12 cellular contexts compared by ENCODE assay signal in genomic region chr12:52965337-52965731, GRCh38. TPM values are rescaled to one million over a fixed set of nuclear protein-coding genes. Genes with fewer than 3 reads are reported as not detected.
DNase-seq lines count a peak whose midpoint lies in the region; ATAC-seq, FAIRE-seq and TF ChIP-seq lines count a peak whose summit lies in the region.
"Had no signal": no experiment of that assay in that cellular context is flagged by ENCODE, and none has a peak within 500 bp of the region (broad histone marks: within the 10 kb centered on the region; RNA-seq: fewer than 3 reads in every experiment).

No MANE protein-coding gene starts in this region.

- H3K27ac ChIP-seq in heart left ventricle = no peak overlapping the region
- H3K27ac ChIP-seq in endothelial cell of umbilical vein (ENCODE audit: insufficient read depth, low read depth, low read length) = no peak overlapping the region
- no peak overlapping the region for H3K27ac ChIP-seq in mesendoderm (ENCODE audit: low read depth, low read length)
- no peak overlapping the region for H3K27ac ChIP-seq in upper lobe of left lung
- H3K27ac ChIP-seq: skin epidermis had no signal

- FAIRE-seq in endothelial cell of umbilical vein (lab: Jason Lieb, UNC) = no peak
- FAIRE-seq: A549 had no signal

- peak overlapping the region in 8 of 12 donors; percentile 19 to 49 (median 34) for H3K4me3 ChIP-seq in heart left ventricle
- H3K4me3 ChIP-seq in endothelial cell of umbilical vein (replicated peaks in 1 of 3; ENCODE audit: insufficient read depth in 1 of 3, low read depth in 1 of 3, low read length in 3 of 3) = peak overlapping the region in 1 of 3 experiments; percentile 20
- H3K4me3 ChIP-seq in mesendoderm (ENCODE audit: low read length) = no peak overlapping the region
- H3K4me3 ChIP-seq in upper lobe of left lung = peak overlapping the region in 2 of 4 donors; percentile 3 to 19
- H3K4me3 ChIP-seq: A549, skin epidermis had no signal

- H3K36me3 ChIP-seq in heart left ventricle (no peaks in the 10 kb centered on the region), endothelial cell of umbilical vein (ENCODE audit: control insufficient read depth in 2 of 2, extremely low read depth in 1 of 2, insufficient read depth in 2 of 2, low read length in 2 of 2) (no peaks in the 10 kb centered on the region), mesendoderm (ENCODE audit: control insufficient read depth, insufficient read depth, low read length) (no peaks in the 10 kb centered on the region), upper lobe of left lung (no peaks in the 10 kb centered on the region)

- peak overlapping the region; percentile 50 for H3K4me2 ChIP-seq in endothelial cell of umbilical vein (ENCODE audit: insufficient read depth, low read length)
- peak overlapping the region; percentile 54 for H3K4me2 ChIP-seq in mesendoderm (ENCODE audit: low read length)
- H3K4me2 ChIP-seq: A549 had no signal

- H3K9me3 Mint-ChIP-seq in effector memory CD8-positive, alpha-beta T cell = no peaks in the 10 kb centered on the region

- TF ChIP-seq EP300 in upper lobe of left lung (IDR thresholded peaks at IDR 0.05) = no peak

- H3K9me1 ChIP-seq in endothelial cell of umbilical vein (replicated peaks; ENCODE audit: control insufficient read depth, extremely low read depth, insufficient read depth, low read length) = no peaks in the 10 kb centered on the region

- no peaks in the 10 kb centered on the region for H3K79me1 ChIP-seq in mesendoderm (ENCODE audit: low read length)

- intact Hi-C loops in heart left ventricle (cut with DNase I) = loop anchor here in 1 of 10 donors (5.0 kb wide), 1 partner anchor 68 kb away; no protein-coding TSS in a partner anchor
- intact Hi-C loops in Right ventricle myocardium inferior (cut with DNase I) = no loop called here
- intact Hi-C loops in endothelial cell of umbilical vein (cut with micrococcal nuclease) = no loop called here

- no peaks in the 10 kb centered on the region for H3K79me2 ChIP-seq in endothelial cell of umbilical vein (ENCODE audit: control insufficient read depth, insufficient read depth, low read length)
- no peaks in the 10 kb centered on the region for H3K79me2 ChIP-seq in mesendoderm (ENCODE audit: control insufficient read depth, insufficient read depth, low read length)

- TF ChIP-seq CTCF in heart left ventricle (IDR thresholded peaks at IDR 0.05) = no peak
- no peak for TF ChIP-seq CTCF in endothelial cell of umbilical vein (IDR thresholded peaks at IDR 0.05; ENCODE audit: extremely low read depth in 1 of 2, insufficient read depth in 1 of 2, low read depth in 1 of 2, low read length in 2 of 2)
- no peak for TF ChIP-seq CTCF in upper lobe of left lung (IDR thresholded peaks at IDR 0.05)

- no peak overlapping the region for H3K27ac Mint-ChIP-seq in effector memory CD8-positive, alpha-beta T cell

- peak overlapping the region; percentile 10 for H2BK120ac ChIP-seq in mesendoderm (ENCODE audit: low read depth, low read length)

- H2BK15ac ChIP-seq in mesendoderm (replicated peaks; ENCODE audit: low read depth) = no peak overlapping the region

- CTCF ChIA-PET in endothelial cell of umbilical vein (lab: Charles Lee) = interaction anchor here (0.9 to 4.2 kb wide), 7 partner anchors 10 to 85 kb away, joined by 3 to 26 read pairs (median 3); no protein-coding TSS in a partner anchor

- TF ChIP-seq POLR2A in heart left ventricle (IDR thresholded peaks at IDR 0.05) (no peak), endothelial cell of umbilical vein (IDR thresholded peaks at IDR 0.05; ENCODE audit: low read depth, low read length) (no peak), upper lobe of left lung (IDR thresholded peaks at IDR 0.05) (no peak)

- no peaks in the 10 kb centered on the region for H4K20me1 ChIP-seq in endothelial cell of umbilical vein (replicated peaks; ENCODE audit: control insufficient read depth, extremely low read depth, insufficient read depth, low read length)

- WGBS in heart left ventricle, 4 donors = 1 to 7% (median 4%) methylated on average over 17 to 28 of the region's 28 CpGs
- no CpG with 5 or more reads among the region's 28 CpGs for WGBS in mesendoderm (ENCODE audit: extremely low coverage, insufficient coverage, low lambda C conversion rate)
- WGBS in upper lobe of left lung, 2 donors = 6 to 13% methylated on average over 17 to 21 of the region's 28 CpGs

- peak overlapping the region; percentile 51 for H2AFZ ChIP-seq in endothelial cell of umbilical vein (ENCODE audit: low read depth, low read length)

- H3K9ac ChIP-seq in endothelial cell of umbilical vein (replicated peaks; ENCODE audit: extremely low read depth, insufficient read depth, low read length) (no peak overlapping the region), mesendoderm (ENCODE audit: low read length) (peak overlapping the region; percentile 65)

- H2BK5ac ChIP-seq in mesendoderm (ENCODE audit: low read length) = no peak overlapping the region

- H4K8ac ChIP-seq in mesendoderm (ENCODE audit: low read depth, low read length) = peak overlapping the region; percentile 76

- H3K36me3 Mint-ChIP-seq in effector memory CD8-positive, alpha-beta T cell (ENCODE audit: insufficient read depth) = no peaks in the 10 kb centered on the region

- no peaks in the 10 kb centered on the region for H3K9me3 ChIP-seq in heart left ventricle
- no peaks in the 10 kb centered on the region for H3K9me3 ChIP-seq in endothelial cell of umbilical vein (replicated peaks; ENCODE audit: control insufficient read depth, insufficient read depth, low read length)
- no peaks in the 10 kb centered on the region for H3K9me3 ChIP-seq in upper lobe of left lung
- H3K9me3 ChIP-seq: A549 had no signal

- DNase-seq in heart left ventricle = no peak
- DNase-seq in Right ventricle myocardium inferior (ENCODE audit: missing footprints) = no peak
- DNase-seq in endothelial cell of umbilical vein (ENCODE audit: low read depth, low spot score) = no peak
- peak; percentile 56 for DNase-seq in mesendoderm
- peak in 1 of 2 donors; percentile 76 for DNase-seq in upper lobe of left lung
- DNase-seq in A172 (ENCODE audit: low spot score) = no peak
- no peak for DNase-seq in effector memory CD8-positive, alpha-beta T cell
- no peak for DNase-seq in germinal center (ENCODE audit: low spot score)
- DNase-seq: effector CD8-positive, alpha-beta T cell; stimulated activated CD8-positive, alpha-beta memory T cell treated with anti-CD3 and anti-CD28 coated beads, Interleukin-4, amount 100 ng/mL, for 48 hours had no signal

- H3K4me1 Mint-ChIP-seq in effector memory CD8-positive, alpha-beta T cell (ENCODE audit: low read depth in 2 of 2) = no peaks in the 10 kb centered on the region

- peaks cover 21 to 69% of the 10 kb centered on the region in 2 donors for H3K27me3 Mint-ChIP-seq in effector memory CD8-positive, alpha-beta T cell

- H3K4ac ChIP-seq in mesendoderm (ENCODE audit: low read depth, low read length) = peak overlapping the region; percentile 66

- H3K18ac ChIP-seq in mesendoderm (ENCODE audit: low read length) = peak overlapping the region; percentile 73

- no peak overlapping the region for H2AK5ac ChIP-seq in mesendoderm (ENCODE audit: low read length)

- POLR2A ChIA-PET in endothelial cell of umbilical vein (lab: Charles Lee) = interaction anchor here (0.6 kb wide), 1 partner anchor 41 kb away, joined by 3 read pairs; no protein-coding TSS in a partner anchor

- H3K23ac ChIP-seq in mesendoderm (ENCODE audit: low read length) = no peak overlapping the region

- ATAC-seq in heart left ventricle (peak in 3 of 4 donors; percentile 42 to 79 (median 49)), Right ventricle myocardium inferior (no peak), upper lobe of left lung (ENCODE audit: low FRiP score in 2 of 2) (peak; percentile 53 to 70)
- no peak for ATAC-seq in effector memory CD8-positive, alpha-beta T cell (replicated peaks)

- H3K56ac ChIP-seq in mesendoderm (ENCODE audit: low read length) = peak overlapping the region; percentile 89

- BruUV-seq in endothelial cell of umbilical vein (replicated peaks; lab: Mats Ljungman, UMichigan) = no TSS peak

- dilution Hi-C loops in endothelial cell of umbilical vein (cut with MboI; ENCODE audit: extremely low pct_ligation_motif_present, low sequenced_read_pairs) = no loop called here

- H3K27me3 ChIP-seq in heart left ventricle (peaks cover 6 to 28% (median 16%) of the 10 kb centered on the region in 9 donors), endothelial cell of umbilical vein (ENCODE audit: control insufficient read depth in 2 of 2, insufficient read depth in 2 of 2, low read length in 2 of 2) (no peaks in the 10 kb centered on the region), mesendoderm (ENCODE audit: insufficient read depth, low read length, poor library complexity) (no peaks in the 10 kb centered on the region), upper lobe of left lung (peaks cover 0 to 6% (median 1%) of the 10 kb centered on the region in 4 donors)

- H3K4me1 ChIP-seq in heart left ventricle = peaks cover 0 to 6% (median 0%) of the 10 kb centered on the region in 12 donors
- no peaks in the 10 kb centered on the region for H3K4me1 ChIP-seq in endothelial cell of umbilical vein (ENCODE audit: control insufficient read depth, extremely low read depth, insufficient read depth, low read length)
- H3K4me1 ChIP-seq in mesendoderm (ENCODE audit: control insufficient read depth, low read depth, low read length) = peaks cover 5% of the 10 kb centered on the region
- peaks cover 0 to 10% (median 2%) of the 10 kb centered on the region in 4 donors for H3K4me1 ChIP-seq in upper lobe of left lung

- H4K5ac ChIP-seq in mesendoderm (ENCODE audit: low read length) = no peak overlapping the region

- H3K4me3 Mint-ChIP-seq in effector memory CD8-positive, alpha-beta T cell = no peak overlapping the region

RNA-seq across cellular contexts. Expression of gene KRT18, which starts 16.4 kb away (rescaled TPM):
- total RNA-seq in heart left ventricle (10 to 100 TPM in 3 of 9 donors, 1 to 10 TPM in 6; 3.4 to 88.2 (median 6.9) TPM), Right ventricle myocardium inferior (6.6 TPM), endothelial cell of umbilical vein (233 and 235 TPM in 2 replicates), upper lobe of left lung (1,000 to 10,000 TPM in 1 of 6 donors, 100 to 1,000 TPM in 4, 10 to 100 TPM in 1; 99.5 to 1,221 (median 355) TPM)
- polyA plus RNA-seq in heart left ventricle (1 to 10 TPM; 6.1 to 8.7 TPM), endothelial cell of umbilical vein (178 and 216 TPM in 2 replicates)
- 279 and 287 TPM in 2 replicates for polyA plus RNA-seq in endothelial cell of umbilical vein (2011; cell fraction: cytosol; rRNA removed)
- 212 and 213 TPM in 2 replicates for polyA plus RNA-seq in endothelial cell of umbilical vein (2011; cell fraction: nucleus; rRNA removed)
- polyA plus RNA-seq in endothelial cell of umbilical vein (2012) = 236 and 321 TPM in 2 replicates
- 162 and 170 TPM in 2 replicates for polyA minus RNA-seq in endothelial cell of umbilical vein
- polyA minus RNA-seq in endothelial cell of umbilical vein (2011; cell fraction: cytosol; rRNA and poly(A)+ RNA removed) = 537 TPM
- 50.7 and 51.4 TPM in 2 replicates for polyA minus RNA-seq in endothelial cell of umbilical vein (2011; cell fraction: nucleus; rRNA and poly(A)+ RNA removed)
- polyA plus RNA-seq in mesendoderm (2013, experiment 1 of 2) = 373 TPM
- polyA plus RNA-seq in mesendoderm (2013, experiment 2 of 2) = 379 TPM
- total RNA-seq in A172 (2014; rRNA removed; shearing (Covaris generic)) = 1,324 and 2,186 TPM in 2 replicates

RNA-seq across cellular contexts. Expression of gene EIF4B, which starts 40.9 kb away (rescaled TPM):
- total RNA-seq in heart left ventricle = 100 to 1,000 TPM; 307 to 481 (median 348) TPM
- polyA plus RNA-seq in heart left ventricle = 100 to 1,000 TPM in 1 of 2 donors, 10 to 100 TPM in 1; 52.0 to 172 TPM
- 416 TPM for total RNA-seq in Right ventricle myocardium inferior
- total RNA-seq in endothelial cell of umbilical vein = 372 and 382 TPM in 2 replicates
- 169 and 233 TPM in 2 replicates for polyA plus RNA-seq in endothelial cell of umbilical vein
- 339 and 375 TPM in 2 replicates for polyA plus RNA-seq in endothelial cell of umbilical vein (2011; cell fraction: cytosol; rRNA removed)
- polyA plus RNA-seq in endothelial cell of umbilical vein (2011; cell fraction: nucleus; rRNA removed) = 236 and 267 TPM in 2 replicates
- 268 and 415 TPM in 2 replicates for polyA plus RNA-seq in endothelial cell of umbilical vein (2012)
- 718 and 745 TPM in 2 replicates for polyA minus RNA-seq in endothelial cell of umbilical vein
- polyA minus RNA-seq in endothelial cell of umbilical vein (2011; cell fraction: cytosol; rRNA and poly(A)+ RNA removed) = 585 TPM
- 147 and 171 TPM in 2 replicates for polyA minus RNA-seq in endothelial cell of umbilical vein (2011; cell fraction: nucleus; rRNA and poly(A)+ RNA removed)
- polyA plus RNA-seq in mesendoderm (2013, experiment 1 of 2) = 385 TPM
- polyA plus RNA-seq in mesendoderm (2013, experiment 2 of 2) = 407 TPM
- 100 to 1,000 TPM; 222 to 451 (median 363) TPM for total RNA-seq in upper lobe of left lung
- 290 and 314 TPM in 2 replicates for total RNA-seq in A172 (2014; rRNA removed; shearing (Covaris generic))

Comparison
In these comparisons a context has a peak if more than half of its experiments do, and no peak if none do; other contexts are left out.
1. ATAC-seq: peak in heart left ventricle (3 of 4) and upper lobe of left lung (2 of 2); none in Right ventricle myocardium inferior (single experiment) and effector memory CD8-positive, alpha-beta T cell (single experiment).